8 cellular contexts compared by ENCODE assay signal in genomic region chr17:32998111-32998892, GRCh38. TPM values are rescaled to one million over a fixed set of nuclear protein-coding genes. Genes with fewer than 3 reads are reported as not detected.
DNase-seq lines count a peak whose midpoint lies in the region; ATAC-seq, FAIRE-seq and TF ChIP-seq lines count a peak whose summit lies in the region.

No MANE protein-coding gene starts in this region.

- TF ChIP-seq POLR2A in GM12892 (IDR thresholded peaks at IDR 0.05; ENCODE audit: low read depth, low read length) = no peak

- ATAC-seq in GM18858 (IDR thresholded peaks at IDR 0.05; ENCODE audit: unreplicated experiment) = no peak

- H3K27me3 ChIP-seq in bronchial epithelial cell (ENCODE audit: control insufficient read depth, insufficient read depth, low read length) = peaks cover 2% of the 10 kb centered on the region

- DNase-seq in 8988T (peak; percentile 39), GM12892 (ENCODE audit: insufficient read length) (peak; percentile 58), NCI-H2029 treated with DMSO at 0.1 percent for 48 hours (lab: John Stamatoyannopoulos, UW) (peak; percentile 10), bronchial epithelial cell (ENCODE audit: low read depth) (peak; percentile 54), inferior parietal cortex (ENCODE audit: extremely low spot score) (peak; percentile 82)
- peak; percentile 37 to 74 (median 65) for DNase-seq in stimulated activated CD4-positive, alpha-beta T cell treated with anti-CD3 and anti-CD28 coated beads, Interleukin-12 subunit alpha, Interleukin-12 subunit beta, amount 100 ng/mL, for 48 hours (ENCODE audit: low read depth in 2 of 3, low spot score in 1 of 3)

- H3K4me3 ChIP-seq in WI38 (ENCODE audit: low read depth, low read length) = no peak overlapping the region
- H3K4me3 ChIP-seq in bronchial epithelial cell (ENCODE audit: low read depth, low read length) = no peak overlapping the region

- TF ChIP-seq CTCF in WI38 (IDR thresholded peaks at IDR 0.05; ENCODE audit: low read depth, low read length) (peak; percentile 89), bronchial epithelial cell (IDR thresholded peaks at IDR 0.05; ENCODE audit: insufficient read depth, low read length, severe bottlenecking) (peak; percentile 96)

- H3K36me3 ChIP-seq in bronchial epithelial cell (ENCODE audit: control insufficient read depth, insufficient read depth, low read length) = no peaks in the 10 kb centered on the region

- FAIRE-seq in GM12892 (lab: Jason Lieb, UNC) (peak; percentile 92), bronchial epithelial cell (lab: Jason Lieb, UNC) (no peak)

RNA-seq across cellular contexts. Expression of gene SPACA3, which starts 6.7 kb away (rescaled TPM):
- 0.36 TPM for polyA plus RNA-seq in GM12892 (2012; ENCODE audit: missing spikeins)
- not detected in 2 replicates for total RNA-seq in bronchial epithelial cell

Comparison
In these comparisons a context has a peak if more than half of its experiments do, and no peak if none do; other contexts are left out.
1. DNase-seq: peak in every context shown above with its lines; median percentile 82 in inferior parietal cortex; 65 in stimulated activated CD4-positive, alpha-beta T cell treated with anti-CD3 and anti-CD28 coated beads, Interleukin-12 subunit alpha, Interleukin-12 subunit beta, amount 100 ng/mL, for 48 hours; 58 in GM12892; 54 in bronchial epithelial cell; 39 in 8988T; 10 in NCI-H2029 treated with DMSO at 0.1 percent for 48 hours.